12 cellular contexts compared by ENCODE assay signal in genomic region chr16:73171901-73172619, GRCh38.
DNase-seq lines count a peak whose midpoint lies in the region; ATAC-seq lines count a peak whose summit lies in the region.
"Had no signal": no experiment of that assay in that cellular context is flagged by ENCODE, and none has a peak within 500 bp of the region (broad histone marks: within the 10 kb centered on the region; RNA-seq: fewer than 3 reads in every experiment).

No MANE protein-coding gene starts in this region.

- H3K27me3 ChIP-seq in SJCRH30 (no peaks in the 10 kb centered on the region), rectal smooth muscle tissue (ENCODE audit: control insufficient read depth, insufficient read depth, low read length) (no peaks in the 10 kb centered on the region)

- H3K9ac ChIP-seq in rectal smooth muscle tissue (ENCODE audit: low read length) = no peak overlapping the region

- H3K36me3 ChIP-seq in SJCRH30 (no peaks in the 10 kb centered on the region), rectal smooth muscle tissue (ENCODE audit: control insufficient read depth, insufficient read depth, low read length) (no peaks in the 10 kb centered on the region)

- peak overlapping the region; percentile 16 for H3K4me3 ChIP-seq in SJCRH30
- H3K4me3 ChIP-seq in rectal smooth muscle tissue (ENCODE audit: low read length) = no peak overlapping the region

- ATAC-seq in left cardiac atrium (peak; percentile 16 to 63), HG03159 (IDR thresholded peaks at IDR 0.05; ENCODE audit: unreplicated experiment) (no peak), HG02970 (IDR thresholded peaks at IDR 0.05; ENCODE audit: low FRiP score, unreplicated experiment) (no peak)
- ATAC-seq: stimulated activated memory B cell treated with anti-CD40 and anti-IgM and Interleukin-4, amounts not matched to agents 10 μg/mL and 1 μg/mL and 100 μg/mL, for 72 hours; T-cell had no signal

- H3K9me3 ChIP-seq in SJCRH30 (replicated peaks) = no peaks in the 10 kb centered on the region

- intact Hi-C loops in left cardiac atrium (cut with DNase I) = loop anchor here in 1 of 2 donors (10.0 kb wide), 1 partner anchor 107 kb away; no protein-coding TSS in a partner anchor

- peak; percentile 27 for DNase-seq in DMS79 treated with DMSO at 0.1 percent for 48 hours (lab: John Stamatoyannopoulos, UW)
- no peak for DNase-seq in SJCRH30
- no peak for DNase-seq in left cardiac atrium
- no peak for DNase-seq in NCI-H774 (lab: John Stamatoyannopoulos, UW)
- no peak for DNase-seq in MV-4-11 (lab: John Stamatoyannopoulos, UW)
- DNase-seq: activated CD8-positive, alpha-beta memory T cell treated with anti-CD3 and anti-CD28 coated beads for 24 hours; CD4-positive, alpha-beta T cell; T-cell had no signal

- H3K27ac ChIP-seq in SJCRH30 (peak overlapping the region; percentile 36), rectal smooth muscle tissue (ENCODE audit: low read depth, low read length) (peak overlapping the region; percentile 50)

- H3K4me1 ChIP-seq in SJCRH30 = peaks cover 6% of the 10 kb centered on the region; the same call in 1 of the 2 replicates
- peaks cover 10% of the 10 kb centered on the region for H3K4me1 ChIP-seq in rectal smooth muscle tissue (ENCODE audit: control insufficient read depth, insufficient read depth, low read length)

Comparison
In these comparisons a context has a peak if more than half of its experiments do, and no peak if none do; other contexts are left out.
1. ATAC-seq: peak in left cardiac atrium (2 of 2); none in HG03159 (single experiment) and HG02970 (single experiment).